1 cellular context compared by ENCODE assay signal in the genomic region with DNA sequence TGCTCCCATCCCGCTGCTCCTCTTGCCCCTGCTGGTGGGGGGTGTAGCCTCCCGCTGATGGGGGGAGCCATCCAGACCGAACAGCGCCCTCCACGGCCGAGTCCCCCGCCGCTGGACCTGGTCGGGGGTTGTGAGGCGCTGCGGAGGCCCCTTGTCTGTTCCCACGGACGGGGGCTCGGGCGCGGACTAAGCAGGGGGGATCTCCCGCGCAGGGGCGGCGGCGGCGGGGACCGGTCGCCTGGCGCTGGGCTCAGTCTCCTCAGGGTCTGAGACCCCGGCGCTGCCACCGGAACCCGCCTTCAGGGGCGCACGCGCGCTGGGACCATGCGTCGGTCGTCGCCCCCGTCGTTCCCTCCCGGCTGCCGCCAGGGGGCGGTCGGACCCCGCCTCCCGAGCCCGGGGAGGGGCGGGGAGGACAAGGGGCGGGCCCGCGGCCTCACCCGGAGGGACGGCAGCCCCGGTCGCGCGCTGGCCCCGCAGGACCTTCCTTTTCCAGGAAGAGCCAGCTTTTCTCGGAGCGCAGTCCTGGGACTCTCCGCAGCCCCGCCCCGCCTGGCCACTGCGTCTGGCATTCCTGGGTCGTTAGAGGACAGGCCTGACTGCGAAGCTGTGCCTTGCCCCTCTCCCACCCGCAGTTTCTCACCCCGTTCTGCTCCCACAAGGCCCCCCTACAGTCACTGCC.
TF ChIP-seq lines count a peak whose summit lies in the region.

No MANE protein-coding gene starts in this region.

TF ChIP-seq in IMR-90, 13 proteins besides CTCF, POLR2A, EP300 and RAD21:
- TF ChIP-seq CHD1 (IDR thresholded peaks at IDR 0.05; ENCODE audit: low read depth, low read length) (0 out of 2 replicates have a peak, but pooled peaks have one; percentile 56), NFE2L2 (IDR thresholded peaks at IDR 0.05; ENCODE audit: low read depth, low read length) (no peak), SMC3 (IDR thresholded peaks at IDR 0.05; ENCODE audit: low read depth, low read length) (peak; percentile 84), MAZ (IDR thresholded peaks at IDR 0.05; ENCODE audit: borderline replicate concordance, low read depth, low read length) (peak; percentile 98), CEBPB (IDR thresholded peaks at IDR 0.05; ENCODE audit: low read depth, low read length) (no peak), MXI1 (IDR thresholded peaks at IDR 0.05; ENCODE audit: borderline replicate concordance, low read depth, low read length) (0 out of 2 replicates have a peak, but pooled peaks have one; percentile 45), FOS (IDR thresholded peaks at IDR 0.05; ENCODE audit: low read depth, low read length) (no peak), BHLHE40 (IDR thresholded peaks at IDR 0.05; ENCODE audit: low read depth, low read length) (no peak)
- TF ChIP-seq, protein P1, sequence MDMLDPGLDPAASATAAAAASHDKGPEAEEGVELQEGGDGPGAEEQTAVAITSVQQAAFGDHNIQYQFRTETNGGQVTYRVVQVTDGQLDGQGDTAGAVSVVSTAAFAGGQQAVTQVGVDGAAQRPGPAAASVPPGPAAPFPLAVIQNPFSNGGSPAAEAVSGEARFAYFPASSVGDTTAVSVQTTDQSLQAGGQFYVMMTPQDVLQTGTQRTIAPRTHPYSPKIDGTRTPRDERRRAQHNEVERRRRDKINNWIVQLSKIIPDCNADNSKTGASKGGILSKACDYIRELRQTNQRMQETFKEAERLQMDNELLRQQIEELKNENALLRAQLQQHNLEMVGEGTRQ (IDR thresholded peaks at IDR 0.05; ENCODE audit: low read depth, low read length): no peak
